Comparison of ENCODE assay signal across 1 cellular context in the genomic region with DNA sequence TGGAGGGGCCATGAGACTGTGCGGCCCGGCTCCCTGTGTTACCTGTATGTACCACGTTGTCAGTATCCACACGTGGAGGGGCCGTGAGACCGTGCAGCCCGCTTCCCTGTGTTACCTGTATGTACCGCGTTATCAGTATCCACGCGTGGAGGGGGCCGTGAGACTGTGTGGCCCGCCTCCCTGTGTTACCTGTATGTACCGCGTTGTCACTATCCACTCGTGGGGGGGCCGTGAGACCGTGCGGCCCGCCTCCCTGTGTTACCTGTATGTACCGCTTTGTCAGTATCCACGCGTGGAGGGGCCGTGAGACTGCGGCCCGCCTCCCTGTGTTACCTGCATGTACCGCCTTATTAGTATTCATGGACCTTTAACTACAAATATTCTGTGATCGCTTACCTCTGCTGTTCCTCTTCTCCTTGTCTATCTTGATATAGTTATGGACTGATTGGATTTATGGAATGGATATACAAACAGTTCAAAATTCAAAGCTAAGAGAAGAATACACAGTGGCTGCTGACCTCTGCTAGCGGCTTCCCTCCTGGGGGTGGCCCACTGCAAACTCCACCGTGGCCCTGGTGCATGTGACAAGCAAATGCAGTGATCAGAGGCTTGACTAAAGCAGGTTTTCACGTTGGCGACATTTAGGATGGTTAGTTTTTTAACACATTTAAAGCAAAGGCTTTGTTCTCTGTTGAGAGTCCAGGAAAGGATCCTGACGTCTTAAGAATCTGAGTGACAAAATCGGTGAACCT.
TF ChIP-seq lines count a peak whose summit lies in the region.

No MANE protein-coding gene starts in this region.

TF ChIP-seq in H1, 55 proteins besides CTCF, POLR2A, EP300 and RAD21:
- TF ChIP-seq TAF1 (IDR thresholded peaks at IDR 0.05; ENCODE audit: low read depth, low read length) = no peak
- TF ChIP-seq RBBP5 (IDR thresholded peaks at IDR 0.05; ENCODE audit: borderline replicate concordance, low read depth, low read length) = no peak
- TF ChIP-seq TAF7 (optimal IDR thresholded peaks at IDR 0.05; ENCODE audit: borderline replicate concordance, low read depth, low read length) = no peak
- no peak for TF ChIP-seq SP2 (IDR thresholded peaks at IDR 0.05; ENCODE audit: low read length)
- no peak for TF ChIP-seq POLR2AphosphoS5 (IDR thresholded peaks at IDR 0.05; ENCODE audit: low read depth, low read length)
- TF ChIP-seq BCL11A (IDR thresholded peaks at IDR 0.05; ENCODE audit: low read depth in 2 of 2, low read length in 2 of 2) = no peak
- no peak for TF ChIP-seq EGR1 (IDR thresholded peaks at IDR 0.05; ENCODE audit: borderline replicate concordance, low read depth, low read length)
- no peak for TF ChIP-seq KDM1A (IDR thresholded peaks at IDR 0.05; ENCODE audit: borderline replicate concordance, low read length)
